ENCODE assay signal across 8 cellular contexts in genomic region chr1:30719406-30720270, GRCh38. TPM values are rescaled to one million over a fixed set of nuclear protein-coding genes. Genes with fewer than 3 reads are reported as not detected.
DNase-seq lines count a peak whose midpoint lies in the region; ATAC-seq and TF ChIP-seq lines count a peak whose summit lies in the region.

No MANE protein-coding gene starts in this region.

- H3K4me2 ChIP-seq in hepatocyte: peak overlapping the region; percentile 99

- no peak for ATAC-seq in GM21528 (IDR thresholded peaks at IDR 0.05; ENCODE audit: low FRiP score, unreplicated experiment)

- H2AFZ ChIP-seq in hepatocyte: no peak overlapping the region

- H3K9me2 ChIP-seq in hepatocyte (replicated peaks; ENCODE audit: insufficient read depth): no peaks in the 10 kb centered on the region

- H3K27me3 ChIP-seq in HAP-1 (ENCODE audit: low read depth): no peaks in the 10 kb centered on the region
- H3K27me3 ChIP-seq in hepatocyte: no peaks in the 10 kb centered on the region
- H3K27me3 ChIP-seq in stomach: no peaks in the 10 kb centered on the region

- H3K36me3 Mint-ChIP-seq in activated CD4-positive, alpha-beta memory T cell treated with anti-CD3 and anti-CD28 coated beads, Interleukin-2, amount 10 ng/mL, durations not matched to agents 7 days and 5 days (ENCODE audit: low read depth): no peaks in the 10 kb centered on the region

- peaks cover 3% of the 10 kb centered on the region for H3K79me2 ChIP-seq in hepatocyte

- in situ Hi-C loops in HAP-1 (cut with MboI; ENCODE audit: low sequenced_read_pairs): loop anchor here (5.0 to 25.0 kb wide), 3 partner anchors 58 to 1832 kb away; no protein-coding TSS in a partner anchor

- H3K4me3 Mint-ChIP-seq in activated CD4-positive, alpha-beta memory T cell treated with anti-CD3 and anti-CD28 coated beads, Interleukin-2, amount 10 ng/mL, durations not matched to agents 7 days and 5 days: peak overlapping the region; percentile 94

- H3K27ac ChIP-seq in hepatocyte (peak overlapping the region; percentile 100), stomach (peak overlapping the region in 4 of 5 donors; percentile 97 to 100 (median 100))

- no peaks in the 10 kb centered on the region for H3K27me3 Mint-ChIP-seq in activated CD4-positive, alpha-beta memory T cell treated with anti-CD3 and anti-CD28 coated beads, Interleukin-2, amount 10 ng/mL, durations not matched to agents 7 days and 5 days

- TF ChIP-seq EP300 in stomach (IDR thresholded peaks at IDR 0.05): no peak

- peak overlapping the region; percentile 91 for H3K27ac Mint-ChIP-seq in activated CD4-positive, alpha-beta memory T cell treated with anti-CD3 and anti-CD28 coated beads, Interleukin-2, amount 10 ng/mL, durations not matched to agents 7 days and 5 days

- H3K4me3 ChIP-seq in HAP-1 (peak overlapping the region; percentile 49), hepatocyte (peak overlapping the region; percentile 45), stomach (peak overlapping the region; percentile 35 to 59 (median 58))

- 0 out of 2 replicates have a peak, but pooled peaks cover 2% of the 10 kb centered on the region for H3K4me1 ChIP-seq in HAP-1
- peaks cover 3% of the 10 kb centered on the region for H3K4me1 ChIP-seq in hepatocyte (ENCODE audit: insufficient read depth)
- H3K4me1 ChIP-seq in stomach: peaks cover 12 to 35% (median 14%) of the 10 kb centered on the region in 4 donors

- CTCF ChIA-PET in activated CD4-positive, alpha-beta memory T cell treated with anti-CD3 and anti-CD28 coated beads, Interleukin-2, amount 10 ng/mL, durations not matched to agents 7 days and 5 days (lab: Charles Lee): interaction anchor here (1.2 to 8.3 kb wide), 16 partner anchors 9 to 213 kb away, joined by 3 to 494 read pairs (median 10); partner anchors contain the start of gene LAPTM5
- CTCF ChIA-PET in GM10248 (lab: Yijun Ruan, JAX): interaction anchor here (0.8 to 19.1 kb wide), 28 partner anchors 10 to 210 kb away, joined by 3 to 611 read pairs (median 10); partner anchors contain the start of gene LAPTM5

- 42% methylated on average over 20 of the region's 21 CpGs for WGBS in hepatocyte (ENCODE audit: low lambda C conversion rate, missing lambda C conversion rate)
- 33 to 60% (median 37%) methylated on average over 12 to 21 of the region's 21 CpGs for WGBS in stomach, 5 donors

- H3K9me3 Mint-ChIP-seq in activated CD4-positive, alpha-beta memory T cell treated with anti-CD3 and anti-CD28 coated beads, Interleukin-2, amount 10 ng/mL, durations not matched to agents 7 days and 5 days: peaks cover 15% of the 10 kb centered on the region

- H3K36me3 ChIP-seq in HAP-1 (replicated peaks): no peaks in the 10 kb centered on the region
- no peaks in the 10 kb centered on the region for H3K36me3 ChIP-seq in hepatocyte (replicated peaks; ENCODE audit: insufficient read depth, low read depth)
- H3K36me3 ChIP-seq in stomach: peaks cover 0 to 21% (median 17%) of the 10 kb centered on the region in 4 donors

- no peaks in the 10 kb centered on the region for H4K20me1 ChIP-seq in hepatocyte (ENCODE audit: insufficient read depth, poor library complexity, severe bottlenecking)

- DNase-seq in Ammon's horn (ENCODE audit: low spot score): peak; percentile 93
- peak in 1 of 2 experiments; percentile 66 for DNase-seq in HAP-1 (ENCODE audit: low spot score in 2 of 2)
- no peak for DNase-seq in activated CD4-positive, alpha-beta memory T cell treated with anti-CD3 and anti-CD28 coated beads, Interleukin-2, amount 10 ng/mL, durations not matched to agents 7 days and 5 days
- no peak for DNase-seq in hepatocyte (ENCODE audit: low spot score)
- no peak for DNase-seq in stomach
- DNase-seq in GM10248 (ENCODE audit: extremely low spot score): no peak
- no peak for DNase-seq in GM19240 (ENCODE audit: insufficient read length, low spot score)

- POLR2A ChIA-PET in activated CD4-positive, alpha-beta memory T cell treated with anti-CD3 and anti-CD28 coated beads, Interleukin-2, amount 10 ng/mL, durations not matched to agents 7 days and 5 days (lab: Charles Lee): interaction anchor here (1.4 to 2.8 kb wide), 12 partner anchors 8 to 104 kb away, joined by 4 to 36 read pairs (median 8); partner anchors contain the start of gene LAPTM5
- POLR2A ChIA-PET in GM10248 (lab: Yijun Ruan, JAX): interaction anchor here (1.2 to 2.1 kb wide), 5 partner anchors 9 to 35 kb away, joined by 4 to 8 read pairs (median 5); no protein-coding TSS in a partner anchor

- TF ChIP-seq POLR2A in stomach (IDR thresholded peaks at IDR 0.05): no peak

- H3K4me1 Mint-ChIP-seq in activated CD4-positive, alpha-beta memory T cell treated with anti-CD3 and anti-CD28 coated beads, Interleukin-2, amount 10 ng/mL, durations not matched to agents 7 days and 5 days: peaks cover 18% of the 10 kb centered on the region

- TF ChIP-seq CTCF in hepatocyte (IDR thresholded peaks at IDR 0.05; ENCODE audit: poor library complexity) (no peak), stomach (IDR thresholded peaks at IDR 0.05) (peak in 1 of 7 experiments; percentile 23), GM10248 (IDR thresholded peaks at IDR 0.05; ENCODE audit: control extremely low read depth, extremely low read depth, low read depth, missing control alignments) (no peak)

- intact Hi-C loops in stomach (cut with DNase I; ENCODE audit: low total_unique reads): loop anchor here (2.0 to 5.0 kb wide), 2 partner anchors 59 to 193 kb away; no protein-coding TSS in a partner anchor

- H3K9me3 ChIP-seq in HAP-1 (peaks cover 6% of the 10 kb centered on the region), hepatocyte (ENCODE audit: low read depth) (no peaks in the 10 kb centered on the region), stomach (peaks cover 0 to 8% (median 0%) of the 10 kb centered on the region in 4 donors)

RNA-seq across cellular contexts. Expression of gene MATN1, which starts 3.7 kb away (rescaled TPM):
- total RNA-seq in activated CD4-positive, alpha-beta memory T cell treated with anti-CD3 and anti-CD28 coated beads, Interleukin-2, amount 10 ng/mL, durations not matched to agents 7 days and 5 days: not detected
- 0.47 and 2.0 TPM in 2 replicates for total RNA-seq in hepatocyte
- polyA plus RNA-seq in hepatocyte: 3.4 and 3.7 TPM in 2 replicates
- total RNA-seq in stomach: 1 to 10 TPM in 1 of 5 donors, not detected in 4; 1.7 TPM
- polyA plus RNA-seq in stomach: not detected

RNA-seq across cellular contexts. Expression of gene LAPTM5, which starts 37.9 kb away (rescaled TPM):
- total RNA-seq in activated CD4-positive, alpha-beta memory T cell treated with anti-CD3 and anti-CD28 coated beads, Interleukin-2, amount 10 ng/mL, durations not matched to agents 7 days and 5 days: 100 to 1,000 TPM; 481 to 482 TPM
- total RNA-seq in hepatocyte (3.2 and 5.1 TPM in 2 replicates), stomach (10 to 100 TPM in 4 of 5 donors, 1 to 10 TPM in 1; 4.6 to 48.4 (median 29.6) TPM)
- polyA plus RNA-seq in hepatocyte (2.6 and 5.4 TPM in 2 replicates), stomach (10 to 100 TPM; 33.1 to 39.9 (median 37.6) TPM)

Comparison
In these comparisons a context has a peak if more than half of its experiments do, and no peak if none do; other contexts are left out.
1. RNA of gene LAPTM5, which starts 37.9 kb away (total RNA-seq): 481 to 482 TPM in activated CD4-positive, alpha-beta memory T cell treated with anti-CD3 and anti-CD28 coated beads, Interleukin-2, amount 10 ng/mL, durations not matched to agents 7 days and 5 days; 4.6 to 48.4 TPM in stomach and 3.2 to 5.1 TPM in hepatocyte; every median in the first group is over 4 times any median in the second.
2. Peak in every context shown above with its lines, with median percentiles within 50 percentile points of each other: H3K4me3 ChIP-seq.